ENCODE assay signal across 10 cellular contexts in genomic region chr9:7094052-7094451, GRCh38.
DNase-seq lines count a peak whose midpoint lies in the region; ATAC-seq and TF ChIP-seq lines count a peak whose summit lies in the region.
"Had no signal": no experiment of that assay in that cellular context is flagged by ENCODE, and none has a peak within 500 bp of the region (broad histone marks: within the 10 kb centered on the region; RNA-seq: fewer than 3 reads in every experiment).

No MANE protein-coding gene starts in this region.

- ATAC-seq in mucosa of descending colon: peak; percentile 76
- no peak for ATAC-seq in GM21381 (IDR thresholded peaks at IDR 0.05; ENCODE audit: unreplicated experiment)
- ATAC-seq in GM19023 (IDR thresholded peaks at IDR 0.05; ENCODE audit: unreplicated experiment): no peak
- ATAC-seq in GM18517 (IDR thresholded peaks at IDR 0.05; ENCODE audit: unreplicated experiment): no peak
- ATAC-seq: stimulated activated effector memory CD8-positive, alpha-beta T cell treated with anti-CD3 and anti-CD28 coated beads, Interleukin-12 subunit alpha, Interleukin-12 subunit beta, amount 100 ng/mL, for 72 hours had no signal

- TF ChIP-seq RAD21 in Ishikawa (IDR thresholded peaks at IDR 0.05; ENCODE audit: low read depth): peak; percentile 36

- no peaks in the 10 kb centered on the region for H3K4me1 ChIP-seq in mucosa of descending colon (ENCODE audit: low read depth)

- TF ChIP-seq CTCF in cardiac fibroblast (IDR thresholded peaks at IDR 0.05; ENCODE audit: low read depth, low read length): peak; percentile 44
- peak; percentile 15 for TF ChIP-seq CTCF in mucosa of descending colon (IDR thresholded peaks at IDR 0.05)

- H3K4me3 ChIP-seq in cardiac fibroblast (replicated peaks in 1 of 2; ENCODE audit: low read depth in 2 of 2, low read length in 2 of 2) (no peak overlapping the region), mucosa of descending colon (no peak overlapping the region)

- intact Hi-C loops in mucosa of descending colon (cut with DNase I, micrococcal nuclease): no loop called here

- H3K36me3 ChIP-seq in mucosa of descending colon (ENCODE audit: low read depth): no peaks in the 10 kb centered on the region

- peak; percentile 4 for DNase-seq in COLO668 (lab: John Stamatoyannopoulos, UW; ENCODE audit: unreplicated experiment)
- DNase-seq in cardiac fibroblast (ENCODE audit: low read depth in 2 of 2): peak; percentile 28 to 33
- DNase-seq in mucosa of descending colon: peak in 1 of 3 donors; percentile 54
- DNase-seq in epidermal melanocyte (ENCODE audit: insufficient read length, low spot score): no peak
- DNase-seq: NK-92 treated with Interleukin-12 subunit alpha and Interleukin-12 subunit beta, amount 100 ng/mL, for 24 hours had no signal

- no peak for TF ChIP-seq EP300 in Ishikawa (IDR thresholded peaks at IDR 0.05; ENCODE audit: borderline replicate concordance)

- no peaks in the 10 kb centered on the region for H3K9me3 ChIP-seq in mucosa of descending colon

TF ChIP-seq in Ishikawa, 13 proteins besides CTCF, POLR2A, EP300 and RAD21:
- TF ChIP-seq USF1 (IDR thresholded peaks at IDR 0.05): no peak
- no peak for TF ChIP-seq NFIC (IDR thresholded peaks at IDR 0.05)
- TF ChIP-seq FOXM1 (IDR thresholded peaks at IDR 0.05; ENCODE audit: borderline replicate concordance, low read depth): no peak
- no peak for TF ChIP-seq EGR1 (IDR thresholded peaks at IDR 0.05)
- TF ChIP-seq ZBTB7A (IDR thresholded peaks at IDR 0.05; ENCODE audit: low read depth): no peak
- TF ChIP-seq REST (IDR thresholded peaks at IDR 0.05; ENCODE audit: low read depth): no peak
- TF ChIP-seq TCF12 (IDR thresholded peaks at IDR 0.05; ENCODE audit: low read depth): no peak
- TF ChIP-seq CREB1 (IDR thresholded peaks at IDR 0.05; ENCODE audit: low read depth): no peak
- no peak for TF ChIP-seq YY1 (IDR thresholded peaks at IDR 0.05; ENCODE audit: low read depth)
- no peak for TF ChIP-seq TAF1 (IDR thresholded peaks at IDR 0.05; ENCODE audit: low read depth)
- TF ChIP-seq TEAD4 (IDR thresholded peaks at IDR 0.05): no peak
- TF ChIP-seq MAX (IDR thresholded peaks at IDR 0.05): no peak
- no peak for TF ChIP-seq CEBPB (IDR thresholded peaks at IDR 0.05)
